ENCODE assay signal across 8 cellular contexts in genomic region chr6:32843979-32844838, GRCh38. TPM values are rescaled to one million over a fixed set of nuclear protein-coding genes. Genes with fewer than 3 reads are reported as not detected.
A peak's percentile ranks its signal among the peaks of the same experiment; 100 is the strongest.
DNase-seq lines count a peak whose midpoint lies in the region; ATAC-seq and TF ChIP-seq lines count a peak whose summit lies in the region.

Gene PSMB8 (minus strand): TSS chr6:32844047. CDS start chr6:32843996, 51 bp downstream.

- peak; percentile 73 for ATAC-seq in GM19452 (IDR thresholded peaks at IDR 0.05; ENCODE audit: unreplicated experiment)

- H3K27me3 ChIP-seq in CD4-positive, alpha-beta memory T cell (ENCODE audit: insufficient read depth, low read length), result no peaks in the 10 kb centered on the region
- H3K27me3 ChIP-seq in duodenal mucosa (ENCODE audit: control insufficient read depth in 1 of 2, insufficient read depth in 2 of 2, low read length in 2 of 2), result no peaks in the 10 kb centered on the region

- H3K27ac Mint-ChIP-seq in CD4-positive, alpha-beta memory T cell, result peak within 1 kb of the TSS; percentile 99 to 100 (median 99)
- peak within 1 kb of the TSS; percentile 99 for H3K27ac Mint-ChIP-seq in activated CD4-positive, alpha-beta memory T cell treated with anti-CD3 and anti-CD28 coated beads, Interleukin-2, amount 10 ng/mL, durations not matched to agents 7 days and 5 days

- WGBS in lower leg skin, 2 donors, result 0 to 1% methylated on average over 36 to 37 of the region's 40 CpGs

- peak in 1 of 2 donors; percentile 80 for TF ChIP-seq POLR2A in lower leg skin (IDR thresholded peaks at IDR 0.05)

- peak within 1 kb of the TSS; percentile 89 to 98 for H3K4me3 ChIP-seq in CD4-positive, alpha-beta memory T cell (ENCODE audit: low read length in 2 of 2)
- H3K4me3 ChIP-seq in duodenal mucosa (ENCODE audit: low read depth in 1 of 2, low read length in 2 of 2) (peak within 1 kb of the TSS; percentile 90 to 99), lower leg skin (ENCODE audit: low read depth, poor library complexity, severe bottlenecking) (peak within 1 kb of the TSS; percentile 77)

- no peak for TF ChIP-seq CTCF in lower leg skin (IDR thresholded peaks at IDR 0.05)

- H3K36me3 ChIP-seq in CD4-positive, alpha-beta memory T cell (ENCODE audit: insufficient read depth, low read length), result peaks cover 54% of the 10 kb centered on the region
- H3K36me3 ChIP-seq in duodenal mucosa (ENCODE audit: control insufficient read depth in 1 of 2, insufficient read depth in 2 of 2, low read length in 2 of 2), result peaks cover 58 to 65% of the 10 kb centered on the region in 2 donors

- CTCF ChIA-PET in CD4-positive, alpha-beta memory T cell (lab: Charles Lee; ENCODE audit: partially characterized antibody), result interaction anchor here (1.0 to 11.2 kb wide), 11 partner anchors 11 to 141 kb away, joined by 3 to 480 read pairs (median 4); partner anchors contain the start of genes HLA-DMA, PSMB9 and TAP1
- CTCF ChIA-PET in activated CD4-positive, alpha-beta memory T cell treated with anti-CD3 and anti-CD28 coated beads, Interleukin-2, amount 10 ng/mL, durations not matched to agents 7 days and 5 days (lab: Charles Lee), result interaction anchor here (1.4 to 3.9 kb wide), 8 partner anchors 12 to 140 kb away, joined by 3 to 96 read pairs (median 6); partner anchors contain the start of genes HLA-DMA, HLA-DMB, PSMB9 and TAP1

- H3K4me1 Mint-ChIP-seq in CD4-positive, alpha-beta memory T cell, result peaks cover 61 to 98% (median 72%) of the 10 kb centered on the region in 4 donors
- peaks cover 69% of the 10 kb centered on the region for H3K4me1 Mint-ChIP-seq in activated CD4-positive, alpha-beta memory T cell treated with anti-CD3 and anti-CD28 coated beads, Interleukin-2, amount 10 ng/mL, durations not matched to agents 7 days and 5 days

- H3K36me3 Mint-ChIP-seq in CD4-positive, alpha-beta memory T cell, result peaks cover 72 to 84% of the 10 kb centered on the region in 2 donors
- peaks cover 96% of the 10 kb centered on the region for H3K36me3 Mint-ChIP-seq in activated CD4-positive, alpha-beta memory T cell treated with anti-CD3 and anti-CD28 coated beads, Interleukin-2, amount 10 ng/mL, durations not matched to agents 7 days and 5 days (ENCODE audit: low read depth)

- peak; percentile 97 to 100 (median 98) for DNase-seq in CD4-positive, alpha-beta memory T cell
- peak; percentile 90 for DNase-seq in HK-2 (ENCODE audit: unreplicated experiment)
- DNase-seq in NCI-H82 treated with DMSO at 0.1 percent for 48 hours (lab: John Stamatoyannopoulos, UW; ENCODE audit: unreplicated experiment), result peak; percentile 65
- peak; percentile 99 for DNase-seq in activated CD4-positive, alpha-beta memory T cell treated with anti-CD3 and anti-CD28 coated beads, Interleukin-2, amount 10 ng/mL, durations not matched to agents 7 days and 5 days
- peak; percentile 98 to 99 for DNase-seq in lower leg skin (ENCODE audit: low spot score in 2 of 2)
- peak; percentile 95 to 99 for DNase-seq in stimulated activated CD4-positive, alpha-beta T cell treated with anti-CD3 and anti-CD28 coated beads, Interleukin-4, amount 100 ng/mL, for 4 hours

- intact Hi-C loops in CD4-positive, alpha-beta memory T cell (cut with micrococcal nuclease), result loop anchor here (1.0 to 10.0 kb wide), 4 partner anchors 9 to 1189 kb away; partner anchors contain the start of genes APOM, BAG6 and TAP1
- intact Hi-C loops in lower leg skin (cut with DNase I; ENCODE audit: low total_unique reads), result no loop called here

- no peaks in the 10 kb centered on the region for H3K9me3 Mint-ChIP-seq in CD4-positive, alpha-beta memory T cell
- no peaks in the 10 kb centered on the region for H3K9me3 Mint-ChIP-seq in activated CD4-positive, alpha-beta memory T cell treated with anti-CD3 and anti-CD28 coated beads, Interleukin-2, amount 10 ng/mL, durations not matched to agents 7 days and 5 days

- H3K4me1 ChIP-seq in CD4-positive, alpha-beta memory T cell (ENCODE audit: insufficient read depth, low read length), result peaks cover 81% of the 10 kb centered on the region
- peaks cover 32 to 51% of the 10 kb centered on the region in 2 donors for H3K4me1 ChIP-seq in duodenal mucosa (ENCODE audit: control insufficient read depth in 1 of 2, insufficient read depth in 2 of 2, low read length in 2 of 2)

- peak within 1 kb of the TSS; percentile 94 to 100 (median 97) for H3K4me3 Mint-ChIP-seq in CD4-positive, alpha-beta memory T cell
- H3K4me3 Mint-ChIP-seq in activated CD4-positive, alpha-beta memory T cell treated with anti-CD3 and anti-CD28 coated beads, Interleukin-2, amount 10 ng/mL, durations not matched to agents 7 days and 5 days, result peak within 1 kb of the TSS; percentile 97

- POLR2A ChIA-PET in CD4-positive, alpha-beta memory T cell (lab: Charles Lee; ENCODE audit: partially characterized antibody), result interaction anchor here (0.6 to 11.6 kb wide), 32 partner anchors 9 to 1490 kb away, joined by 3 to 1160 read pairs (median 8); partner anchors contain the start of genes B3GALT4, BAG6, BRD2 and DXO
- POLR2A ChIA-PET in activated CD4-positive, alpha-beta memory T cell treated with anti-CD3 and anti-CD28 coated beads, Interleukin-2, amount 10 ng/mL, durations not matched to agents 7 days and 5 days (lab: Charles Lee), result interaction anchor here (0.7 to 16.8 kb wide), 24 partner anchors 10 to 1009 kb away, joined by 3 to 1055 read pairs (median 6); partner anchors contain the start of genes ATF6B, BRD2, GPSM3 and HLA-DMA

- no peaks in the 10 kb centered on the region for H3K27me3 Mint-ChIP-seq in CD4-positive, alpha-beta memory T cell
- H3K27me3 Mint-ChIP-seq in activated CD4-positive, alpha-beta memory T cell treated with anti-CD3 and anti-CD28 coated beads, Interleukin-2, amount 10 ng/mL, durations not matched to agents 7 days and 5 days, result no peaks in the 10 kb centered on the region

- peak within 1 kb of the TSS; percentile 99 for H3K27ac ChIP-seq in CD4-positive, alpha-beta memory T cell (ENCODE audit: low read depth, low read length)
- peak within 1 kb of the TSS; percentile 93 for H3K27ac ChIP-seq in duodenal mucosa (ENCODE audit: low read depth, low read length)

- no peaks in the 10 kb centered on the region for H3K9me3 ChIP-seq in CD4-positive, alpha-beta memory T cell (ENCODE audit: control insufficient read depth in 1 of 2, low read length in 2 of 2)
- no peaks in the 10 kb centered on the region for H3K9me3 ChIP-seq in duodenal mucosa (ENCODE audit: control insufficient read depth in 1 of 2, low read length in 2 of 2)

- H3K9ac ChIP-seq in duodenal mucosa (ENCODE audit: low read depth in 1 of 2, low read length in 2 of 2), result peak within 1 kb of the TSS; percentile 89 to 97

RNA-seq across cellular contexts. Expression of gene PSMB8, which starts in this region (rescaled TPM):
- 100 to 1,000 TPM; 134 to 138 TPM for total RNA-seq in CD4-positive, alpha-beta memory T cell
- 100 to 1,000 TPM; 363 to 426 TPM for polyA plus RNA-seq in CD4-positive, alpha-beta memory T cell
- 100 to 1,000 TPM; 389 to 401 TPM for total RNA-seq in activated CD4-positive, alpha-beta memory T cell treated with anti-CD3 and anti-CD28 coated beads, Interleukin-2, amount 10 ng/mL, durations not matched to agents 7 days and 5 days
- total RNA-seq in lower leg skin, result 10 to 100 TPM; 38.9 to 63.9 (median 50.3) TPM

Comparison
In these comparisons a context has a peak if more than half of its experiments do, and no peak if none do; other contexts are left out.
1. Peak in every context shown above with its lines: DNase-seq, ATAC-seq, H3K4me3 ChIP-seq and H3K27ac ChIP-seq.